16 cellular contexts compared by ENCODE assay signal in the genomic region with DNA sequence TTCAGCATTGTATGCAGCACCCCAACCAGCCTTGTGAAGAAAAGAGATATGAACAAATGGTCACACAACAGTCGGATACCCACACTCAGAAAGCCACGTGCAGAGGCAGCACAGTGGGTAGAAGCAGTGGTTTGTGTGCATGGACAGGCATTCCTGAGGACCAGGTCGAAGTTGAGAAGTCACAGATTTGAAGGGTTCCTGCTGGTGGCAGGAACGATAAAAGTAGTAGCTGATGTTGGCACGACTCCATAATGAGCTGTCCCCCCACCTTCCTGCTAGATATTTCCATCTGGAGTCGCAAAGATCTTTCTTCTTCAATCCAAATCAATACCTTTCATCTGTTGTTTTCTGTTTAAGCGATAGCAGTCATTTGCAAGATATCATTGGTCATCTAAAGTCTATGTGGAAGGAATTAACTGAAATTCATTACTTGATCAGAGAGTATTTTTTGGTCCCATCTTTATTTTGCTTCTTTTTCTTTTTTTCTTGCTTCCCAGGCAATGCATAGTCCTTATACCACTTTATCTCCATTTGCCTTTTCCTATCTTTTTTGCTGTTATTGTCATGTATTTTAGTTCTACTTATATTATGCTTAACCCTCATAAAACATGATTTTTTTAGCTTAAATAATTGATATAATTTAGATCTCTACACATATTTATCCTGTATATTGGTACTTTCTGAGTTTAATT.
DNase-seq lines count a peak whose midpoint lies in the region; ATAC-seq and TF ChIP-seq lines count a peak whose summit lies in the region.
"Had no signal": no experiment of that assay in that cellular context is flagged by ENCODE, and none has a peak within 500 bp of the region (broad histone marks: within the 10 kb centered on the region; RNA-seq: fewer than 3 reads in every experiment).

No MANE protein-coding gene starts in this region.

- H3K9me3 ChIP-seq in CD8-positive, alpha-beta T cell (ENCODE audit: low read length) = no peaks in the 10 kb centered on the region
- no peaks in the 10 kb centered on the region for H3K9me3 ChIP-seq in uterus
- H3K9me3 ChIP-seq: A549 had no signal

- ATAC-seq in CD8-positive, alpha-beta T cell = no peak
- ATAC-seq in activated naive CD8-positive, alpha-beta T cell treated with anti-CD3 and anti-CD28 coated beads, Interleukin-2, amount 10 ng/mL, durations not matched to agents 7 days and 5 days (ENCODE audit: low read depth) = no peak
- ATAC-seq in GM19023 (IDR thresholded peaks at IDR 0.05; ENCODE audit: unreplicated experiment) = no peak
- ATAC-seq: A549 had no signal

- H3K4me3 Mint-ChIP-seq in CD8-positive, alpha-beta T cell = no peak overlapping the region
- no peak overlapping the region for H3K4me3 Mint-ChIP-seq in activated naive CD8-positive, alpha-beta T cell treated with anti-CD3 and anti-CD28 coated beads, Interleukin-2, amount 10 ng/mL, durations not matched to agents 7 days and 5 days
- no peak overlapping the region for H3K4me3 Mint-ChIP-seq in mesothelial cell of epicardium

- H3K9me3 Mint-ChIP-seq in CD8-positive, alpha-beta T cell = peaks cover 3% of the 10 kb centered on the region
- H3K9me3 Mint-ChIP-seq in activated naive CD8-positive, alpha-beta T cell treated with anti-CD3 and anti-CD28 coated beads, Interleukin-2, amount 10 ng/mL, durations not matched to agents 7 days and 5 days = peaks cover 10% of the 10 kb centered on the region
- H3K9me3 Mint-ChIP-seq in mesothelial cell of epicardium = peaks cover 30% of the 10 kb centered on the region

- H3K27me3 ChIP-seq in CD8-positive, alpha-beta T cell (ENCODE audit: insufficient read depth, low read length) = no peaks in the 10 kb centered on the region
- H3K27me3 ChIP-seq in uterus = no peaks in the 10 kb centered on the region
- H3K27me3 ChIP-seq: BLaER1 treated with 17β-estradiol and CSF1 and Interleukin-3, amounts not matched to agents 10 nM and 100 nM had no signal

- H3K4me1 ChIP-seq in CD8-positive, alpha-beta T cell (ENCODE audit: insufficient read depth, low read length) = peaks cover 57% of the 10 kb centered on the region
- no peaks in the 10 kb centered on the region for H3K4me1 ChIP-seq in uterus

- no peak overlapping the region for H3K4me3 ChIP-seq in CD8-positive, alpha-beta T cell (ENCODE audit: low read depth, low read length)
- H3K4me3 ChIP-seq in foreskin fibroblast (ENCODE audit: low read depth in 1 of 2, low read length in 2 of 2) = no peak overlapping the region
- H3K4me3 ChIP-seq in uterus = no peak overlapping the region
- H3K4me3 ChIP-seq: A549; BLaER1 treated with 17β-estradiol and CSF1 and Interleukin-3, amounts not matched to agents 10 nM and 100 nM had no signal

- POLR2A ChIA-PET in CD8-positive, alpha-beta T cell (lab: Charles Lee) = interaction anchor here (0.9 to 1.0 kb wide), 3 partner anchors 12 to 88 kb away, joined by 3 read pairs; no protein-coding TSS in a partner anchor
- POLR2A ChIA-PET in activated naive CD8-positive, alpha-beta T cell treated with anti-CD3 and anti-CD28 coated beads, Interleukin-2, amount 10 ng/mL, durations not matched to agents 7 days and 5 days (lab: Charles Lee) = interaction anchor here (0.6 to 9.5 kb wide), 4 partner anchors 10 to 176 kb away, joined by 3 to 164 read pairs (median 64); a partner anchor contains a TSS

- DNase-seq in CD8-positive, alpha-beta T cell = no peak
- DNase-seq in OCI-M1 (lab: John Stamatoyannopoulos, UW) (peak; percentile 64), mesothelial cell of epicardium (ENCODE audit: low spot score in 2 of 2, unreplicated experiment in 2 of 2) (no peak), foreskin fibroblast (no peak), NCI-H748 treated with DMSO at 0.1 percent for 48 hours (lab: John Stamatoyannopoulos, UW) (no peak), uterus (no peak)
- no peak for DNase-seq in activated naive CD8-positive, alpha-beta T cell treated with anti-CD3 and anti-CD28 coated beads, Interleukin-2, amount 10 ng/mL, durations not matched to agents 7 days and 5 days
- DNase-seq: COR-L47, H7, NCI-H187, NCI-H345, NCI-H526, SHP77 had no signal

- no peak for TF ChIP-seq POLR2A in uterus (IDR thresholded peaks at IDR 0.05)

- CTCF ChIA-PET in CD8-positive, alpha-beta T cell (lab: Charles Lee) = interaction anchor here (0.7 to 2.1 kb wide), 2 partner anchors 9 to 217 kb away, joined by 3 to 5 read pairs; no protein-coding TSS in a partner anchor

- no peaks in the 10 kb centered on the region for H3K36me3 ChIP-seq in CD8-positive, alpha-beta T cell (ENCODE audit: insufficient read depth, low read length)
- H3K36me3 ChIP-seq in uterus = no peaks in the 10 kb centered on the region

- peaks cover 68% of the 10 kb centered on the region for H3K4me1 Mint-ChIP-seq in CD8-positive, alpha-beta T cell (ENCODE audit: low read depth)
- H3K4me1 Mint-ChIP-seq in activated naive CD8-positive, alpha-beta T cell treated with anti-CD3 and anti-CD28 coated beads, Interleukin-2, amount 10 ng/mL, durations not matched to agents 7 days and 5 days = peaks cover 73% of the 10 kb centered on the region
- H3K4me1 Mint-ChIP-seq in mesothelial cell of epicardium = peaks cover 41% of the 10 kb centered on the region

- H3K27ac ChIP-seq in CD8-positive, alpha-beta T cell (ENCODE audit: low read depth, low read length) = no peak overlapping the region
- no peak overlapping the region for H3K27ac ChIP-seq in uterus
- H3K27ac ChIP-seq: BLaER1 treated with 17β-estradiol and CSF1 and Interleukin-3, amounts not matched to agents 10 nM and 100 nM had no signal

- peak overlapping the region; percentile 1 for H3K27ac Mint-ChIP-seq in CD8-positive, alpha-beta T cell
- peak overlapping the region; percentile 65 for H3K27ac Mint-ChIP-seq in activated naive CD8-positive, alpha-beta T cell treated with anti-CD3 and anti-CD28 coated beads, Interleukin-2, amount 10 ng/mL, durations not matched to agents 7 days and 5 days
- H3K27ac Mint-ChIP-seq in mesothelial cell of epicardium = peak overlapping the region; percentile 90

- H3K36me3 Mint-ChIP-seq in CD8-positive, alpha-beta T cell = peaks cover 28% of the 10 kb centered on the region
- peaks cover 49% of the 10 kb centered on the region for H3K36me3 Mint-ChIP-seq in activated naive CD8-positive, alpha-beta T cell treated with anti-CD3 and anti-CD28 coated beads, Interleukin-2, amount 10 ng/mL, durations not matched to agents 7 days and 5 days
- peaks cover 66% of the 10 kb centered on the region for H3K36me3 Mint-ChIP-seq in mesothelial cell of epicardium

- H3K27me3 Mint-ChIP-seq in CD8-positive, alpha-beta T cell (ENCODE audit: low read depth) = no peaks in the 10 kb centered on the region
- H3K27me3 Mint-ChIP-seq in activated naive CD8-positive, alpha-beta T cell treated with anti-CD3 and anti-CD28 coated beads, Interleukin-2, amount 10 ng/mL, durations not matched to agents 7 days and 5 days = no peaks in the 10 kb centered on the region
- no peaks in the 10 kb centered on the region for H3K27me3 Mint-ChIP-seq in mesothelial cell of epicardium (ENCODE audit: low read depth)

- TF ChIP-seq CTCF in CD8-positive, alpha-beta T cell (IDR thresholded peaks at IDR 0.05) = no peak
- no peak for TF ChIP-seq CTCF in mesothelial cell of epicardium (IDR thresholded peaks at IDR 0.05; ENCODE audit: unreplicated experiment)
- no peak for TF ChIP-seq CTCF in foreskin fibroblast (IDR thresholded peaks at IDR 0.05; ENCODE audit: low read depth, low read length)
- TF ChIP-seq CTCF in uterus (IDR thresholded peaks at IDR 0.05) = no peak

- intact Hi-C loops in CD8-positive, alpha-beta T cell (cut with DNase I, micrococcal nuclease) = no loop called here
- intact Hi-C loops in uterus (cut with DNase I; ENCODE audit: low total_unique reads) = no loop called here

Comparison
In these comparisons a context has a peak if more than half of its experiments do, and no peak if none do; other contexts are left out.
1. H3K27ac Mint-ChIP-seq: peak in every context shown above with its lines; median percentile 90 in mesothelial cell of epicardium; 65 in activated naive CD8-positive, alpha-beta T cell treated with anti-CD3 and anti-CD28 coated beads, Interleukin-2, amount 10 ng/mL, durations not matched to agents 7 days and 5 days; 1 in CD8-positive, alpha-beta T cell.